Comparison of ENCODE assay signal across 27 cellular contexts in genomic region chr11:8937159-8937558, GRCh38. TPM values are rescaled to one million over a fixed set of nuclear protein-coding genes. Genes with fewer than 3 reads are reported as not detected.
DNase-seq lines count a peak whose midpoint lies in the region; ATAC-seq and TF ChIP-seq lines count a peak whose summit lies in the region.
"Had no signal": no experiment of that assay in that cellular context is flagged by ENCODE, and none has a peak within 500 bp of the region (broad histone marks: within the 10 kb centered on the region; RNA-seq: fewer than 3 reads in every experiment).

No MANE protein-coding gene starts in this region.

- POLR2A ChIA-PET in GM10248 (lab: Yijun Ruan, JAX) (no interaction called here), T-cell (lab: Charles Lee) (no interaction called here)

- H3K27ac ChIP-seq in OCI-LY1 (ENCODE audit: low read depth, low read length, poor library complexity, severe bottlenecking): no peak overlapping the region
- H3K27ac ChIP-seq: heart left ventricle, left ventricle myocardium inferior, pancreas, PC-9, right lobe of liver, upper lobe of right lung had no signal

- H3K27ac Mint-ChIP-seq in neural crest cell (ENCODE audit: unreplicated experiment): peak overlapping the region; percentile 86
- H3K27ac Mint-ChIP-seq in T-cell: no peak overlapping the region
- H3K27ac Mint-ChIP-seq: activated CD8-positive, alpha-beta T cell treated with anti-CD3 and anti-CD28 coated beads, Interleukin-2, amount 10 ng/mL, durations not matched to agents 7 days and 5 days; activated naive CD4-positive, alpha-beta T cell treated with anti-CD3 and anti-CD28 coated beads, Interleukin-2, amount 50 U/mL, for 24 hours; natural killer cell treated with Interleukin-12 subunit alpha and Interleukin-12 subunit beta and Interleukin-15 and Interleukin-18, amount 100 ng/mL, for 72 hours had no signal

- no peak overlapping the region for H3K4me3 ChIP-seq in OCI-LY1 (ENCODE audit: low read depth, low read length, poor library complexity, severe bottlenecking)
- H3K4me3 ChIP-seq: heart left ventricle, left ventricle myocardium inferior, pancreas, PC-9, right lobe of liver, upper lobe of right lung had no signal

- H3K4me3 Mint-ChIP-seq in neural crest cell: no peak overlapping the region
- no peak overlapping the region for H3K4me3 Mint-ChIP-seq in T-cell
- H3K4me3 Mint-ChIP-seq: activated CD8-positive, alpha-beta T cell treated with anti-CD3 and anti-CD28 coated beads, Interleukin-2, amount 10 ng/mL, durations not matched to agents 7 days and 5 days; activated naive CD4-positive, alpha-beta T cell treated with anti-CD3 and anti-CD28 coated beads, Interleukin-2, amount 50 U/mL, for 24 hours; natural killer cell treated with Interleukin-12 subunit alpha and Interleukin-12 subunit beta and Interleukin-15 and Interleukin-18, amount 100 ng/mL, for 72 hours had no signal

- no peaks in the 10 kb centered on the region for H3K9me3 Mint-ChIP-seq in neural crest cell
- H3K9me3 Mint-ChIP-seq in T-cell: no peaks in the 10 kb centered on the region
- H3K9me3 Mint-ChIP-seq: activated naive CD4-positive, alpha-beta T cell treated with anti-CD3 and anti-CD28 coated beads, Interleukin-2, amount 50 U/mL, for 24 hours; natural killer cell treated with Interleukin-12 subunit alpha and Interleukin-12 subunit beta and Interleukin-15 and Interleukin-18, amount 100 ng/mL, for 72 hours had no signal

- H3K9me2 ChIP-seq in OCI-LY1 (ENCODE audit: low read depth, low read length): no peaks in the 10 kb centered on the region

- no peaks in the 10 kb centered on the region for H3K36me3 ChIP-seq in OCI-LY1 (ENCODE audit: insufficient read depth, low read length)
- H3K36me3 ChIP-seq: heart left ventricle, left ventricle myocardium inferior, pancreas, right lobe of liver, upper lobe of right lung had no signal

- H3K9me3 ChIP-seq in OCI-LY1 (ENCODE audit: low read length): no peaks in the 10 kb centered on the region
- H3K9me3 ChIP-seq: heart left ventricle, left ventricle myocardium inferior, pancreas, right lobe of liver, upper lobe of right lung had no signal

- peak; percentile 57 for DNase-seq in GM10248 (ENCODE audit: extremely low spot score)
- DNase-seq in neural crest cell (ENCODE audit: low read depth, low spot score): no peak
- no peak for DNase-seq in NCI-H524 treated with DMSO at 0.1 percent for 48 hours (lab: John Stamatoyannopoulos, UW)
- no peak for DNase-seq in T-cell
- no peak for DNase-seq in NK-92 (lab: John Stamatoyannopoulos, UW; ENCODE audit: unreplicated experiment)
- DNase-seq: activated CD4-positive, CD25-positive, alpha-beta regulatory T cell treated with anti-CD3 and anti-CD28 coated beads, Interleukin-2, amount 50 U/mL, for 72 hours; activated CD8-positive, alpha-beta T cell treated with anti-CD3 and anti-CD28 coated beads, Interleukin-2, amount 10 ng/mL, durations not matched to agents 7 days and 5 days; anterior cingulate cortex; dermis blood vessel endothelial cell; DMS 273 treated with DMSO at 0.1 percent for 48 hours; GF-D8; heart left ventricle; Kasumi-1; left ventricle myocardium inferior; NCI-H1694 treated with DMSO at 0.1 percent for 48 hours; NCI-H774; pancreas; PC-9; right lobe of liver; SHP77 treated with DMSO at 0.1 percent for 48 hours; upper lobe of right lung had no signal

- ATAC-seq in GM19025 (IDR thresholded peaks at IDR 0.05; ENCODE audit: low read depth, unreplicated experiment): peak; percentile 66
- ATAC-seq in T-cell (replicated peaks in 1 of 4): no peak
- ATAC-seq: activated CD8-positive, alpha-beta T cell treated with anti-CD3 and anti-CD28 coated beads, Interleukin-2, amount 10 ng/mL, durations not matched to agents 7 days and 5 days; heart left ventricle; natural killer cell treated with Interleukin-12 subunit alpha and Interleukin-12 subunit beta and Interleukin-15 and Interleukin-18, amount 100 ng/mL, for 72 hours; pancreas; right lobe of liver; upper lobe of right lung had no signal

- H3K4me2 ChIP-seq in OCI-LY1 (ENCODE audit: low read length): peak overlapping the region; percentile 46; the same call in 1 of the 2 replicates
- H3K4me2 ChIP-seq: PC-9 had no signal

- H3K36me3 Mint-ChIP-seq in neural crest cell (ENCODE audit: low read depth) (no peaks in the 10 kb centered on the region), T-cell (no peaks in the 10 kb centered on the region)
- H3K36me3 Mint-ChIP-seq: activated naive CD4-positive, alpha-beta T cell treated with anti-CD3 and anti-CD28 coated beads, Interleukin-2, amount 50 U/mL, for 24 hours; natural killer cell treated with Interleukin-12 subunit alpha and Interleukin-12 subunit beta and Interleukin-15 and Interleukin-18, amount 100 ng/mL, for 72 hours had no signal

- H3K9ac ChIP-seq in OCI-LY1 (ENCODE audit: low read length): no peak overlapping the region

- TF ChIP-seq CTCF in GM10248 (IDR thresholded peaks at IDR 0.05; ENCODE audit: control extremely low read depth, extremely low read depth, low read depth, missing control alignments): no peak
- TF ChIP-seq CTCF in OCI-LY1 (IDR thresholded peaks at IDR 0.05; ENCODE audit: low read length): no peak
- TF ChIP-seq CTCF in neural crest cell (conservative IDR thresholded peaks at IDR 0.05): no peak

- H3K4me1 ChIP-seq in OCI-LY1 (ENCODE audit: insufficient read depth, low read length, severe bottlenecking): peaks cover 8% of the 10 kb centered on the region
- H3K4me1 ChIP-seq: heart left ventricle, left ventricle myocardium inferior, pancreas, right lobe of liver, upper lobe of right lung had no signal

- CTCF ChIA-PET in GM10248 (lab: Yijun Ruan, JAX) (interaction anchor here (1.4 to 2.1 kb wide), 4 partner anchors 10 to 200 kb away, joined by 4 to 13 read pairs (median 6); no protein-coding TSS in a partner anchor), T-cell (lab: Charles Lee) (interaction anchor here in 1 of 2 donors (0.9 kb wide), 1 partner anchor 23 kb away, joined by 3 read pairs; no protein-coding TSS in a partner anchor)

- H3K4me1 Mint-ChIP-seq in neural crest cell (peaks cover 11% of the 10 kb centered on the region), T-cell (peaks cover 0 to 6% (median 0%) of the 10 kb centered on the region in 3 donors)

- H3K27me3 ChIP-seq in OCI-LY1 (ENCODE audit: insufficient read depth, low read length): no peaks in the 10 kb centered on the region
- H3K27me3 ChIP-seq: heart left ventricle, pancreas, right lobe of liver, upper lobe of right lung had no signal

- no peaks in the 10 kb centered on the region for H3K79me2 ChIP-seq in OCI-LY1 (ENCODE audit: insufficient read depth, low read length)

- H4K20me1 ChIP-seq in OCI-LY1 (ENCODE audit: insufficient read depth, low read length): no peaks in the 10 kb centered on the region

- no peak overlapping the region for H2AFZ ChIP-seq in OCI-LY1 (ENCODE audit: low read length)
- H2AFZ ChIP-seq: PC-9 had no signal

- no peaks in the 10 kb centered on the region for H3K27me3 Mint-ChIP-seq in neural crest cell (ENCODE audit: low read depth)
- H3K27me3 Mint-ChIP-seq in T-cell: peaks cover 0 to 3% of the 10 kb centered on the region in 2 donors
- H3K27me3 Mint-ChIP-seq: activated naive CD4-positive, alpha-beta T cell treated with anti-CD3 and anti-CD28 coated beads, Interleukin-2, amount 50 U/mL, for 24 hours had no signal

- H3F3A ChIP-seq in OCI-LY1 (ENCODE audit: insufficient read depth, low read length): no peaks in the 10 kb centered on the region

RNA-seq across cellular contexts. Expression of gene C11orf16, which starts 4.4 kb away (rescaled TPM):
- total RNA-seq in neural crest cell (not detected in 2 replicates), T-cell (not detected)
- total RNA-seq: activated CD8-positive, alpha-beta T cell treated with anti-CD3 and anti-CD28 coated beads, Interleukin-2, amount 10 ng/mL, durations not matched to agents 7 days and 5 days; cardiac septum; dermis blood vessel endothelial cell; endothelial cell of umbilical vein; heart left ventricle; left ventricle myocardium inferior; natural killer cell treated with Interleukin-12 subunit alpha and Interleukin-12 subunit beta and Interleukin-15 and Interleukin-18, amount 100 ng/mL, for 72 hours; pancreas; PC-9; right lobe of liver; upper lobe of right lung had no signal

RNA-seq across cellular contexts. Expression of gene ASCL3, which starts 5.7 kb away (rescaled TPM):
- total RNA-seq in neural crest cell (not detected in 2 replicates), T-cell (not detected)
- total RNA-seq: activated CD8-positive, alpha-beta T cell treated with anti-CD3 and anti-CD28 coated beads, Interleukin-2, amount 10 ng/mL, durations not matched to agents 7 days and 5 days; cardiac septum; dermis blood vessel endothelial cell; endothelial cell of umbilical vein; heart left ventricle; left ventricle myocardium inferior; natural killer cell treated with Interleukin-12 subunit alpha and Interleukin-12 subunit beta and Interleukin-15 and Interleukin-18, amount 100 ng/mL, for 72 hours; PC-9; right lobe of liver; upper lobe of right lung had no signal

RNA-seq across cellular contexts. Expression of gene AKIP1, which starts 26.2 kb away (rescaled TPM):
- total RNA-seq in neural crest cell (29.7 and 31.5 TPM in 2 replicates), T-cell (10 to 100 TPM in 3 of 5 donors, 1 to 10 TPM in 2; 5.8 to 17.9 (median 11.1) TPM)

RNA-seq across cellular contexts. Expression of gene TMEM9B, which starts 27.1 kb away (rescaled TPM):
- total RNA-seq in neural crest cell (14.3 and 15.7 TPM in 2 replicates), T-cell (10 to 100 TPM; 19.9 to 30.5 (median 29.4) TPM)
